8 cellular contexts compared by ENCODE assay signal in the genomic region with DNA sequence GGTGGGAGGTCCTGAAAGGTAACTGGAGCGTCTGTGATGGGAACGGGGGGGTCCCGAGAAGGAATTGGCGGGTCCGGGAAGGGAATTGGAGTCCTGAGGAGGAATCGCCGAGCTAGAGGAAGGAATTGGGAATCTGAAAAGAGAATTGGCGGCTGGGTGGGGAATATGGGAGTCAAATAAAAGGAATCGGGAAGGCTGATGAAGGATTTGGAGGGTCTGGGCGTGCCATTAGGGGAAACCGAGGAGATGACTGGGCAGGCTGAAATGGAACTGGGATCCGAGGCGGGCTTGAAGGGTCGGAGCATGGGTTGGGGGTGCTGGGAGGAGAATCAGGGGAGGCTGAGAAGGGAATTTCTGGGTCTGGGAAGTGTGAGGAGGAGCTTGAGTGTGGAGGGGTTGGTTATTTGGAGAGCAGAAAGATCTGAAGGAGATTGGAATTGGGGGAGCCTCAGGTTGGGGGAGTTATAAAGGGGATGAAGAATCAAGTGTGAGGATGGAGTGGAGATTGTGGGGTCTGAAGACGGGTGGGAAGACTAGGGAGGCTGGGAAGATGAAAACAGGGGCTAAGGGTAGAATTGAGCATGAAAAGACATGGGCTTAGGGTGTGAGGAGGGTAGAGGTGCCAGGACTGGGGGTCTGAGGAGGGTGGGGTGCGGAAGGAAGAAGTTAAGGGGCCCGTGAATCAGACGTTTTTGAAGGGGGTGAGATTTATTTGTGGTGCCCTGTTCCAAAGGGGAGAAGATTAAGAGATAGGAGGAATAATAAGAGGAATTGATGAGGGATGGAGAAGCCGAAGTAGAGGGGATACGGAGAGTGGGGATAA. TPM values are rescaled to one million over a fixed set of nuclear protein-coding genes. Genes with fewer than 3 reads are reported as not detected.
DNase-seq lines count a peak whose midpoint lies in the region; ATAC-seq, FAIRE-seq and TF ChIP-seq lines count a peak whose summit lies in the region.

No MANE protein-coding gene starts in this region.

- peaks cover 57% of the 10 kb centered on the region for H3K79me2 ChIP-seq in HCT116 (ENCODE audit: insufficient read depth, low read length)

- POLR2A ChIA-PET in HCT116 (lab: Charles Lee), result interaction anchor here (0.7 to 1.8 kb wide), 14 partner anchors 9 to 201 kb away, joined by 3 to 8 read pairs (median 6); partner anchors contain the start of gene EIF3K

- H3K27me3 ChIP-seq in HCT116 (ENCODE audit: insufficient read depth, low read length) (no peaks in the 10 kb centered on the region), gastrocnemius medialis (no peaks in the 10 kb centered on the region)

- H3K27ac Mint-ChIP-seq in T-helper 17 cell, result peak overlapping the region; percentile 96

- H3K9me3 ChIP-seq in HCT116 (ENCODE audit: control insufficient read depth in 1 of 2, insufficient read depth in 1 of 2, low read depth in 1 of 2, low read length in 2 of 2), result no peaks in the 10 kb centered on the region
- H3K9me3 ChIP-seq in T-helper 17 cell (ENCODE audit: control insufficient read depth, low read length, poor library complexity, severe bottlenecking), result peaks cover 2% of the 10 kb centered on the region
- H3K9me3 ChIP-seq in gastrocnemius medialis, result no peaks in the 10 kb centered on the region

- H2AFZ ChIP-seq in HCT116 (ENCODE audit: low read depth, low read length, poor library complexity, severe bottlenecking), result no peak overlapping the region

- no peak for TF ChIP-seq RAD21 in HCT116 (IDR thresholded peaks at IDR 0.05; ENCODE audit: low read depth)

- H3K4me1 ChIP-seq in HCT116 (ENCODE audit: control insufficient read depth in 1 of 2, insufficient read depth in 2 of 2, low read length in 2 of 2) (peaks cover 45 to 60% of the 10 kb centered on the region in 2 experiments), gastrocnemius medialis (peaks cover 42 to 48% of the 10 kb centered on the region in 2 donors)

- no peak for ATAC-seq in HCT116
- no peak for ATAC-seq in T-helper 17 cell
- ATAC-seq in gastrocnemius medialis, result no peak
- no peak for ATAC-seq in GM21390 (IDR thresholded peaks at IDR 0.05; ENCODE audit: unreplicated experiment)

- peaks cover 0 to 4% of the 10 kb centered on the region in 2 experiments; a peak in 1 of 4 replicates for H3K36me3 ChIP-seq in HCT116 (ENCODE audit: control insufficient read depth in 1 of 2, insufficient read depth in 2 of 2, low read length in 2 of 2)
- H3K36me3 ChIP-seq in gastrocnemius medialis, result no peaks in the 10 kb centered on the region

- no peaks in the 10 kb centered on the region for H3K27me3 Mint-ChIP-seq in T-helper 17 cell

- TF ChIP-seq CTCF in HCT116 (IDR thresholded peaks at IDR 0.05 in 2 of 3, conservative IDR thresholded peaks at IDR 0.05 in 1 of 3; ENCODE audit: borderline replicate concordance in 1 of 3, insufficient read depth in 1 of 3, low read depth in 2 of 3, low read length in 2 of 3), result no peak
- no peak for TF ChIP-seq CTCF in fibroblast of the aortic adventitia (IDR thresholded peaks at IDR 0.05; ENCODE audit: insufficient read depth, low read length)
- no peak for TF ChIP-seq CTCF in gastrocnemius medialis (IDR thresholded peaks at IDR 0.05 in 4 of 5, conservative IDR thresholded peaks at IDR 0.05 in 1 of 5)

- H3K36me3 Mint-ChIP-seq in T-helper 17 cell (ENCODE audit: low read depth), result peaks cover 11% of the 10 kb centered on the region

- RAD21 ChIA-PET in HCT116 (lab: Charles Lee; ENCODE audit: low non-redundant PET in 1 of 2, low total read pairs in 2 of 2, uncharacterized antibody in 2 of 2, unreplicated experiment in 2 of 2), result interaction anchor here (0.7 to 1.2 kb wide), 3 partner anchors 38 to 46 kb away, joined by 3 to 8 read pairs (median 6); no protein-coding TSS in a partner anchor

- intact Hi-C loops in HCT116 (cut with micrococcal nuclease), result no loop called here
- intact Hi-C loops in gastrocnemius medialis (cut with DNase I; ENCODE audit: low total_unique reads), result loop anchor here (5.0 to 10.0 kb wide), 2 partner anchors 67 to 84 kb away; no protein-coding TSS in a partner anchor

- no peak for FAIRE-seq in GM12891 (lab: Jason Lieb, UNC)

- CTCF ChIA-PET in HCT116 (lab: Charles Lee), result interaction anchor here (1.3 to 1.6 kb wide), 3 partner anchors 12 to 245 kb away, joined by 10 to 16 read pairs (median 11); partner anchors contain the start of gene FAM98C

- H3K4me3 Mint-ChIP-seq in T-helper 17 cell, result peak overlapping the region; percentile 100

- peaks cover 9% of the 10 kb centered on the region; the same call in 1 of the 2 replicates for H4K20me1 ChIP-seq in HCT116 (ENCODE audit: insufficient read depth)

- H3K27ac ChIP-seq in HCT116 (ENCODE audit: low read depth, low read length) (peak overlapping the region; percentile 72), gastrocnemius medialis (peak overlapping the region; percentile 98 to 100 (median 99))

- no peak for TF ChIP-seq POLR2A in HCT116 (IDR thresholded peaks at IDR 0.05; ENCODE audit: borderline replicate concordance, extremely low read depth, insufficient read depth, insufficient read length)
- TF ChIP-seq POLR2A in gastrocnemius medialis (IDR thresholded peaks at IDR 0.05), result no peak
- no peak for TF ChIP-seq POLR2A in GM12891 (IDR thresholded peaks at IDR 0.05; ENCODE audit: low read depth, low read length)

- no TSS peak for BruUV-seq in HCT116 (replicated peaks; lab: Mats Ljungman, UMichigan)

- in situ Hi-C loops in gastrocnemius medialis (cut with MboI; ENCODE audit: low sequenced_read_pairs in 4 of 4), result loop anchor here in 2 of 4 donors (10.0 to 25.0 kb wide), 2 partner anchors 47 to 189 kb away; partner anchors contain the start of genes ECH1 (in 1 of the 2) and HNRNPL (in 1 of the 2)

- H3K4me3 ChIP-seq in HCT116 (replicated peaks in 1 of 2; ENCODE audit: low read depth in 1 of 2, low read length in 2 of 2), result peak overlapping the region; percentile 84 to 100
- peak overlapping the region; percentile 95 for H3K4me3 ChIP-seq in fibroblast of the aortic adventitia (ENCODE audit: low read depth, low read length)
- peak overlapping the region; percentile 90 to 100 (median 100) for H3K4me3 ChIP-seq in gastrocnemius medialis

- peak overlapping the region; percentile 100 for H3K9ac ChIP-seq in HCT116 (ENCODE audit: low read length)

- no peaks in the 10 kb centered on the region for H3K9me2 ChIP-seq in HCT116 (ENCODE audit: insufficient read depth)

- H3K4me1 Mint-ChIP-seq in T-helper 17 cell, result peaks cover 36% of the 10 kb centered on the region

- peak overlapping the region; percentile 84 for H3K4me2 ChIP-seq in HCT116 (ENCODE audit: low read length)

- DNase-seq in HCT116 (ENCODE audit: low read depth, low spot score) (no peak), T-helper 17 cell (no peak), fibroblast of the aortic adventitia (ENCODE audit: low read depth) (peak; percentile 18), gastrocnemius medialis (no peak), NCI-H1930 (lab: John Stamatoyannopoulos, UW) (no peak), GM12891 (ENCODE audit: insufficient read length, low spot score) (no peak), Ammon's horn (ENCODE audit: low spot score) (no peak)

TF ChIP-seq in HCT116, 20 proteins besides CTCF, POLR2A, EP300 and RAD21:
- TF ChIP-seq, protein P1, sequence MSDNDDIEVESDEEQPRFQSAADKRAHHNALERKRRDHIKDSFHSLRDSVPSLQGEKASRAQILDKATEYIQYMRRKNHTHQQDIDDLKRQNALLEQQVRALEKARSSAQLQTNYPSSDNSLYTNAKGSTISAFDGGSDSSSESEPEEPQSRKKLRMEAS (IDR thresholded peaks at IDR 0.05), result 0 out of 2 replicates have a peak, but pooled peaks have one; percentile 6
- no peak for TF ChIP-seq SRF (IDR thresholded peaks at IDR 0.05; ENCODE audit: low read depth)
TF ChIP-seq in HCT116: peak in this region for 1.

TF ChIP-seq in GM12891, 5 proteins besides CTCF, POLR2A, EP300 and RAD21:
- TF ChIP-seq TAF1 (IDR thresholded peaks at IDR 0.05; ENCODE audit: low read depth, low read length) (no peak), SPI1 (IDR thresholded peaks at IDR 0.05; ENCODE audit: low read depth, low read length) (no peak), POU2F2 (IDR thresholded peaks at IDR 0.05; ENCODE audit: low read depth, low read length) (no peak), POLR2AphosphoS5 (IDR thresholded peaks at IDR 0.05; ENCODE audit: low read depth, low read length) (no peak), PAX5 (IDR thresholded peaks at IDR 0.05; ENCODE audit: insufficient read depth, low read length, severe bottlenecking) (no peak)

RNA-seq across cellular contexts. Expression of gene ACTN4, which starts 0.7 kb away (rescaled TPM):
- total RNA-seq in HCT116 (2021; ENCODE audit: unreplicated experiment) (651 TPM), T-helper 17 cell (100 to 1,000 TPM; 201 to 205 TPM), fibroblast of the aortic adventitia (ENCODE audit: low replicate concordance) (20.1 and 280 TPM in 2 replicates), gastrocnemius medialis (10 to 100 TPM; 32.0 to 85.3 (median 63.9) TPM)
- polyA plus RNA-seq in HCT116 (2012), result 635 and 727 TPM in 2 replicates
- 122 TPM for polyA plus RNA-seq in GM12891 (2012; ENCODE audit: low read depth, missing spikeins)

RNA-seq across cellular contexts. Expression of gene EIF3K, which starts 29.2 kb away (rescaled TPM):
- total RNA-seq in HCT116 (2021; ENCODE audit: unreplicated experiment) (313 TPM), T-helper 17 cell (100 to 1,000 TPM; 282 to 320 TPM), fibroblast of the aortic adventitia (ENCODE audit: low replicate concordance) (268 and 491 TPM in 2 replicates), gastrocnemius medialis (100 to 1,000 TPM; 619 to 975 (median 681) TPM)
- 474 and 485 TPM in 2 replicates for polyA plus RNA-seq in HCT116 (2012)
- polyA plus RNA-seq in GM12891 (2012; ENCODE audit: low read depth, missing spikeins), result 367 TPM

RNA-seq across cellular contexts. Expression of gene MAP4K1, which starts 30.4 kb away (rescaled TPM):
- total RNA-seq in HCT116 (2021; ENCODE audit: unreplicated experiment) (9.1 TPM), T-helper 17 cell (100 to 1,000 TPM; 298 to 351 TPM), fibroblast of the aortic adventitia (ENCODE audit: low replicate concordance) (0.57 TPM in 1 of 2 replicates, not detected in the other), gastrocnemius medialis (under 1 TPM in 3 of 4 donors, not detected in 1; 0.31 to 0.97 (median 0.78) TPM)
- polyA plus RNA-seq in HCT116 (2012), result 2.1 and 2.2 TPM in 2 replicates
- 123 TPM for polyA plus RNA-seq in GM12891 (2012; ENCODE audit: low read depth, missing spikeins)

Comparison
In these comparisons a context has a peak if more than half of its experiments do, and no peak if none do; other contexts are left out.
1. RNA of gene MAP4K1, which starts 30.4 kb away (total RNA-seq): 298 to 351 TPM in T-helper 17 cell; 9.1 TPM in HCT116 (single experiment), 0.31 to 0.97 TPM in gastrocnemius medialis and 0.57 TPM in fibroblast of the aortic adventitia; every median in the first group is over 10 times any median in the second.
2. Peak in every context shown above with its lines, with median percentiles within 50 percentile points of each other: H3K4me3 ChIP-seq.